In genomic region chr12:6966351-6966750, GRCh38 we compare ENCODE assay signal across 15 cellular contexts. TPM values are rescaled to one million over a fixed set of nuclear protein-coding genes. Genes with fewer than 3 reads are reported as not detected.
A peak's percentile ranks its signal among the peaks of the same experiment; 100 is the strongest.
DNase-seq lines count a peak whose midpoint lies in the region; ATAC-seq and TF ChIP-seq lines count a peak whose summit lies in the region.
"Had no signal": no experiment of that assay in that cellular context is flagged by ENCODE, and none has a peak within 500 bp of the region (broad histone marks: within the 10 kb centered on the region; RNA-seq: fewer than 3 reads in every experiment).

No MANE protein-coding gene starts in this region.

- H3K9ac ChIP-seq in colonic mucosa (ENCODE audit: low read depth in 2 of 2, low read length in 2 of 2), result peak overlapping the region in 1 of 2 donors; percentile 98

- H3K27me3 Mint-ChIP-seq in activated T-cell treated with anti-CD3 and anti-CD28 coated beads, Interleukin-2, amount 50 U/mL, for 4 hours (ENCODE audit: low read depth), result no peaks in the 10 kb centered on the region
- H3K27me3 Mint-ChIP-seq in T-cell, result no peaks in the 10 kb centered on the region

- DNase-seq in activated T-cell treated with anti-CD3 and anti-CD28 coated beads, Interleukin-2, amount 50 U/mL, for 4 hours, result no peak
- no peak for DNase-seq in activated T-cell treated with anti-CD3 and anti-CD28 coated beads, Interleukin-2, amount 50 U/mL, for 1 hour
- DNase-seq in T-cell (peak in 1 of 34 experiments; percentile 1), colonic mucosa (no peak), middle frontal gyrus (ENCODE audit: extremely low spot score, low spot score) (no peak), activated gamma-delta T cell (lab: John Stamatoyannopoulos, UW) (no peak)
- no peak for DNase-seq in stimulated activated effector memory CD8-positive, alpha-beta T cell treated with anti-CD3 and anti-CD28 coated beads, Interleukin-12 subunit alpha, Interleukin-12 subunit beta, amount 100 ng/mL, for 72 hours (ENCODE audit: low spot score in 2 of 2)
- DNase-seq: ACHN; left lung; NCI-H1930; NCI-H526 treated with DMSO at 0.1 percent for 48 hours; stimulated activated CD4-positive, alpha-beta T cell treated with anti-CD3 and anti-CD28 coated beads, Interleukin-2, amount 100 ng/mL, for 24 hours; tibial artery had no signal

- H3K27ac Mint-ChIP-seq in T-cell, result peak overlapping the region; percentile 53 to 56
- H3K27ac Mint-ChIP-seq in stimulated activated effector memory CD8-positive, alpha-beta T cell treated with anti-CD3 and anti-CD28 coated beads, Interleukin-12 subunit alpha, Interleukin-12 subunit beta, amount 100 ng/mL, for 72 hours, result peak overlapping the region; percentile 93

- H3K4me1 ChIP-seq in colonic mucosa, result peaks cover 26% of the 10 kb centered on the region

- H3K36me3 ChIP-seq in colonic mucosa, result peaks cover 5% of the 10 kb centered on the region

- CTCF ChIA-PET in T-cell (lab: Charles Lee), result interaction anchor here (0.6 to 3.2 kb wide), 8 partner anchors 17 to 94 kb away, joined by 3 to 11 read pairs (median 5); partner anchors contain the start of genes C12orf57 (in 2 of the 2), RNU7-1 (in 2 of the 2) and SPSB2 (in 1 of the 2)

- intact Hi-C loops in colonic mucosa (cut with DNase I), result loop anchor here (5.0 kb wide), 1 partner anchor 99 kb away; the partner anchor contains the start of gene TPI1

- H3K4me3 ChIP-seq in colonic mucosa, result no peak overlapping the region
- H3K4me3 ChIP-seq: left lung, tibial artery had no signal

- peak overlapping the region; percentile 95 for H3K27ac ChIP-seq in colonic mucosa
- H3K27ac ChIP-seq: tibial artery had no signal

- no peaks in the 10 kb centered on the region for H3K9me3 Mint-ChIP-seq in activated T-cell treated with anti-CD3 and anti-CD28 coated beads, Interleukin-2, amount 50 U/mL, for 4 hours
- H3K9me3 Mint-ChIP-seq in T-cell, result no peaks in the 10 kb centered on the region
- no peaks in the 10 kb centered on the region for H3K9me3 Mint-ChIP-seq in stimulated activated effector memory CD8-positive, alpha-beta T cell treated with anti-CD3 and anti-CD28 coated beads, Interleukin-12 subunit alpha, Interleukin-12 subunit beta, amount 100 ng/mL, for 72 hours
- H3K9me3 Mint-ChIP-seq: brain had no signal

- H3K27me3 ChIP-seq in colonic mucosa, result no peaks in the 10 kb centered on the region
- H3K27me3 ChIP-seq: left lung, tibial artery had no signal

- H3K4me1 Mint-ChIP-seq in activated T-cell treated with anti-CD3 and anti-CD28 coated beads, Interleukin-2, amount 50 U/mL, for 4 hours (ENCODE audit: low read depth), result peaks cover 52% of the 10 kb centered on the region
- H3K4me1 Mint-ChIP-seq in T-cell, result peaks cover 39 to 58% (median 51%) of the 10 kb centered on the region in 3 donors
- peaks cover 50% of the 10 kb centered on the region for H3K4me1 Mint-ChIP-seq in stimulated activated effector memory CD8-positive, alpha-beta T cell treated with anti-CD3 and anti-CD28 coated beads, Interleukin-12 subunit alpha, Interleukin-12 subunit beta, amount 100 ng/mL, for 72 hours

- peak overlapping the region; percentile 46 for H3K4me3 Mint-ChIP-seq in activated T-cell treated with anti-CD3 and anti-CD28 coated beads, Interleukin-2, amount 50 U/mL, for 4 hours
- H3K4me3 Mint-ChIP-seq in T-cell, result no peak overlapping the region
- H3K4me3 Mint-ChIP-seq in stimulated activated effector memory CD8-positive, alpha-beta T cell treated with anti-CD3 and anti-CD28 coated beads, Interleukin-12 subunit alpha, Interleukin-12 subunit beta, amount 100 ng/mL, for 72 hours, result no peak overlapping the region

- POLR2A ChIA-PET in T-cell (lab: Charles Lee), result interaction anchor here (0.8 to 1.0 kb wide), 3 partner anchors 12 to 23 kb away, joined by 3 to 6 read pairs (median 3); partner anchors contain the start of genes C12orf57 (in 1 of the 2) and RNU7-1 (in 1 of the 2)

- ATAC-seq in activated T-cell treated with anti-CD3 and anti-CD28 coated beads, Interleukin-2, amount 50 U/mL, for 4 hours, result no peak
- ATAC-seq in T-cell (replicated peaks in 1 of 4) (no peak), HG03175 (IDR thresholded peaks at IDR 0.05; ENCODE audit: unreplicated experiment) (no peak)
- ATAC-seq in stimulated activated effector memory CD8-positive, alpha-beta T cell treated with anti-CD3 and anti-CD28 coated beads, Interleukin-12 subunit alpha, Interleukin-12 subunit beta, amount 100 ng/mL, for 72 hours, result no peak
- ATAC-seq: left lung had no signal

- no peaks in the 10 kb centered on the region for H3K9me3 ChIP-seq in colonic mucosa
- H3K9me3 ChIP-seq: left lung, tibial artery had no signal

- H3K36me3 Mint-ChIP-seq in activated T-cell treated with anti-CD3 and anti-CD28 coated beads, Interleukin-2, amount 50 U/mL, for 4 hours (ENCODE audit: insufficient read depth), result peaks cover 34% of the 10 kb centered on the region
- peaks cover 28% of the 10 kb centered on the region for H3K36me3 Mint-ChIP-seq in T-cell
- H3K36me3 Mint-ChIP-seq in stimulated activated effector memory CD8-positive, alpha-beta T cell treated with anti-CD3 and anti-CD28 coated beads, Interleukin-12 subunit alpha, Interleukin-12 subunit beta, amount 100 ng/mL, for 72 hours, result peaks cover 89% of the 10 kb centered on the region

- no peak for TF ChIP-seq CTCF in colonic mucosa (IDR thresholded peaks at IDR 0.05)

RNA-seq across cellular contexts. Expression of gene PHB2, which starts 4.1 kb away (rescaled TPM):
- 100 to 1,000 TPM; 619 to 718 (median 635) TPM for total RNA-seq in activated T-cell treated with anti-CD3 and anti-CD28 coated beads, Interleukin-2, amount 50 U/mL, for 4 hours
- 100 to 1,000 TPM; 144 to 168 (median 154) TPM for total RNA-seq in T-cell
- total RNA-seq in colonic mucosa, result 100 to 1,000 TPM; 233 to 323 TPM

RNA-seq across cellular contexts. Expression of gene EMG1, which starts 4.4 kb away (rescaled TPM):
- 100 to 1,000 TPM; 215 to 254 (median 223) TPM for total RNA-seq in activated T-cell treated with anti-CD3 and anti-CD28 coated beads, Interleukin-2, amount 50 U/mL, for 4 hours
- total RNA-seq in T-cell (10 to 100 TPM; 33.6 to 64.5 (median 58.7) TPM), colonic mucosa (10 to 100 TPM; 27.2 to 62.3 TPM)

RNA-seq across cellular contexts. Expression of gene PTPN6, which starts 15.2 kb away (rescaled TPM):
- 100 to 1,000 TPM; 309 to 404 (median 401) TPM for total RNA-seq in activated T-cell treated with anti-CD3 and anti-CD28 coated beads, Interleukin-2, amount 50 U/mL, for 4 hours
- total RNA-seq in T-cell, result 100 to 1,000 TPM; 176 to 237 (median 224) TPM
- total RNA-seq in colonic mucosa, result 10 to 100 TPM; 44.8 to 48.1 TPM

RNA-seq across cellular contexts. Expression of gene C12orf57, which starts 22.5 kb away (rescaled TPM):
- 100 to 1,000 TPM; 180 to 190 (median 184) TPM for total RNA-seq in activated T-cell treated with anti-CD3 and anti-CD28 coated beads, Interleukin-2, amount 50 U/mL, for 4 hours
- total RNA-seq in T-cell (100 to 1,000 TPM; 256 to 466 (median 412) TPM), colonic mucosa (100 to 1,000 TPM; 114 to 206 TPM)

RNA-seq across cellular contexts. Expression of gene RNU7-1, which starts 22.7 kb away (rescaled TPM):
- not detected for total RNA-seq in activated T-cell treated with anti-CD3 and anti-CD28 coated beads, Interleukin-2, amount 50 U/mL, for 4 hours
- total RNA-seq in T-cell (not detected), colonic mucosa (not detected)
- total RNA-seq: left lung had no signal
